ENCODE assay signal across 1 cellular context in the genomic region with DNA sequence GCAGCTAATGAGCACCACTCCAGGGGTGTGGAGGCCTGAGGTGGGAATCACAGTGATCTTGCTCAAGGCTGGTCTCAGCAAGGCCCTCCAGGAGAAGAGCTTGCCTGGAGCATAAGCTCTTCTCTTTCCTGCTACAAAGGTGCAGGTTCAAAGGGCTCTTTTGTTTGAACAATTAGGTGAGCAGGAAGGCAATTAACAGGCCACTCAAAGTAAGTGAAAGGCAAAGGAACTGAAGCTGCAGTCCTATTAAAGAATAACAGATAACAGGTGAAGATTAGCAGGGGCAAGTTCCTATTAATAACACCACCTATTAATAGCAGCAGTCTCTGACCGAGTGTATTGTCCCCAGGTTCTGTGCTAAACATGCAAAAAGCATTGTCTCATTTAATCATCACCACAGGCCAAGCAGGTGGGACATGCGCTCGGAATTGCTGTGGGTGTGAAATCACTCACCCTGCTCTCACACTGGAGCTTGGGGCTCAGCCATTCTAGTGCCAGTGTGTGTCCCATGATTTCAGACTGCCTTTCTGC.
TF ChIP-seq lines count a peak whose summit lies in the region.

No MANE protein-coding gene starts in this region.

TF ChIP-seq in HepG2, 621 proteins besides CTCF, POLR2A, EP300 and RAD21 (continued from another document and continues in another):
- TF ChIP-seq SNAI1 (CRISPR knock-in tag; IDR thresholded peaks at IDR 0.05; ENCODE audit: borderline replicate concordance) (no peak), NR2C2 (CRISPR knock-in tag; IDR thresholded peaks at IDR 0.05; ENCODE audit: borderline replicate concordance) (no peak), ZNF629 (CRISPR knock-in tag; conservative IDR thresholded peaks at IDR 0.05) (no peak), ARHGAP35 (CRISPR knock-in tag; IDR thresholded peaks at IDR 0.05; ENCODE audit: borderline replicate concordance) (no peak), ZNF772 (CRISPR knock-in tag; IDR thresholded peaks at IDR 0.05) (no peak), SIN3A (IDR thresholded peaks at IDR 0.05; ENCODE audit: borderline replicate concordance, low read depth, low read length) (no peak), NCOA1 (CRISPR knock-in tag; IDR thresholded peaks at IDR 0.05) (no peak), ESRRA (CRISPR knock-in tag; IDR thresholded peaks at IDR 0.05; ENCODE audit: low read depth) (no peak), ZNF17 (CRISPR knock-in tag; IDR thresholded peaks at IDR 0.05) (no peak), STAT5B (CRISPR knock-in tag; IDR thresholded peaks at IDR 0.05) (no peak), NFKB2 (CRISPR knock-in tag; IDR thresholded peaks at IDR 0.05; ENCODE audit: borderline replicate concordance) (no peak), RCOR2 (CRISPR knock-in tag; IDR thresholded peaks at IDR 0.05) (no peak; the same call in 1 of the 2 replicates), XBP1 (CRISPR knock-in tag; IDR thresholded peaks at IDR 0.05) (no peak), REPIN1 (CRISPR knock-in tag; IDR thresholded peaks at IDR 0.05; ENCODE audit: borderline replicate concordance, low read depth) (no peak; the same call in 1 of the 2 replicates), ZNF350 (CRISPR knock-in tag; IDR thresholded peaks at IDR 0.05; ENCODE audit: borderline replicate concordance, low read depth) (no peak), ERF (CRISPR knock-in tag; IDR thresholded peaks at IDR 0.05) (0 out of 2 replicates have a peak, but pooled peaks have one; percentile 16), ZSCAN31 (CRISPR knock-in tag; IDR thresholded peaks at IDR 0.05; ENCODE audit: low read depth) (no peak), ZNF773 (CRISPR knock-in tag; IDR thresholded peaks at IDR 0.05; ENCODE audit: borderline replicate concordance) (no peak), ZBTB21 (CRISPR knock-in tag; IDR thresholded peaks at IDR 0.05) (no peak), SOX13 (IDR thresholded peaks at IDR 0.05) (no peak), SOX13 (CRISPR knock-in tag; conservative IDR thresholded peaks at IDR 0.05 in 1 of 2, IDR thresholded peaks at IDR 0.05 in 1 of 2) (peak in 1 of 2 experiments; percentile 78; a peak in 2 of 4 replicates), HOXA9 (CRISPR knock-in tag; IDR thresholded peaks at IDR 0.05; ENCODE audit: borderline replicate concordance) (no peak), ELF3 (CRISPR knock-in tag; IDR thresholded peaks at IDR 0.05) (peak; percentile 47; the same call in 1 of the 2 replicates), SMYD3 (CRISPR knock-in tag; IDR thresholded peaks at IDR 0.05) (no peak), HDAC6 (IDR thresholded peaks at IDR 0.05; ENCODE audit: low read depth, low read length) (no peak), ZNF83 (CRISPR knock-in tag; IDR thresholded peaks at IDR 0.05; ENCODE audit: borderline replicate concordance) (no peak), ZNF720 (CRISPR knock-in tag; IDR thresholded peaks at IDR 0.05) (no peak), KDM4B (CRISPR knock-in tag; IDR thresholded peaks at IDR 0.05) (no peak), RBFOX2 (IDR thresholded peaks at IDR 0.05; ENCODE audit: low read depth, low read length) (no peak), NFE2L2 (IDR thresholded peaks at IDR 0.05; ENCODE audit: low read length) (no peak), ZNF235 (CRISPR knock-in tag; IDR thresholded peaks at IDR 0.05; ENCODE audit: borderline replicate concordance) (no peak), HHEX (CRISPR knock-in tag; IDR thresholded peaks at IDR 0.05) (no peak), PHF5A (CRISPR knock-in tag; IDR thresholded peaks at IDR 0.05; ENCODE audit: low read depth, unreplicated experiment) (no peak), PAX8 (CRISPR knock-in tag; IDR thresholded peaks at IDR 0.05; ENCODE audit: borderline replicate concordance) (no peak), MEF2D (CRISPR knock-in tag; IDR thresholded peaks at IDR 0.05) (peak; percentile 83), KMT2A (CRISPR knock-in tag; IDR thresholded peaks at IDR 0.05) (no peak), ZNF605 (CRISPR knock-in tag; IDR thresholded peaks at IDR 0.05) (0 out of 2 replicates have a peak, but pooled peaks have one; percentile 43)
- TF ChIP-seq, protein P1, sequence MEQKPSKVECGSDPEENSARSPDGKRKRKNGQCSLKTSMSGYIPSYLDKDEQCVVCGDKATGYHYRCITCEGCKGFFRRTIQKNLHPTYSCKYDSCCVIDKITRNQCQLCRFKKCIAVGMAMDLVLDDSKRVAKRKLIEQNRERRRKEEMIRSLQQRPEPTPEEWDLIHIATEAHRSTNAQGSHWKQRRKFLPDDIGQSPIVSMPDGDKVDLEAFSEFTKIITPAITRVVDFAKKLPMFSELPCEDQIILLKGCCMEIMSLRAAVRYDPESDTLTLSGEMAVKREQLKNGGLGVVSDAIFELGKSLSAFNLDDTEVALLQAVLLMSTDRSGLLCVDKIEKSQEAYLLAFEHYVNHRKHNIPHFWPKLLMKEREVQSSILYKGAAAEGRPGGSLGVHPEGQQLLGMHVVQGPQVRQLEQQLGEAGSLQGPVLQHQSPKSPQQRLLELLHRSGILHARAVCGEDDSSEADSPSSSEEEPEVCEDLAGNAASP (CRISPR knock-in tag; IDR thresholded peaks at IDR 0.05; ENCODE audit: borderline replicate concordance): no peak
- TF ChIP-seq, protein P2, sequence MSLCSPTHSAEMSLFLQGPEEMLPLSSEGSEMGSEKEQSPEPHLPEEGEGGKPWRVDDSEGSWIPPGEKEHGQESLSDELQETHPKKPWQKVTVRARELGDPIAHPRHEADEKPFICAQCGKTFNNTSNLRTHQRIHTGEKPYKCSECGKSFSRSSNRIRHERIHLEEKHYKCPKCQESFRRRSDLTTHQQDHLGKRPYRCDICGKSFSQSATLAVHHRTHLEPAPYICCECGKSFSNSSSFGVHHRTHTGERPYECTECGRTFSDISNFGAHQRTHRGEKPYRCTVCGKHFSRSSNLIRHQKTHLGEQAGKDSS (CRISPR knock-in tag; IDR thresholded peaks at IDR 0.05; ENCODE audit: borderline replicate concordance, low read depth): no peak
- TF ChIP-seq, protein P3, sequence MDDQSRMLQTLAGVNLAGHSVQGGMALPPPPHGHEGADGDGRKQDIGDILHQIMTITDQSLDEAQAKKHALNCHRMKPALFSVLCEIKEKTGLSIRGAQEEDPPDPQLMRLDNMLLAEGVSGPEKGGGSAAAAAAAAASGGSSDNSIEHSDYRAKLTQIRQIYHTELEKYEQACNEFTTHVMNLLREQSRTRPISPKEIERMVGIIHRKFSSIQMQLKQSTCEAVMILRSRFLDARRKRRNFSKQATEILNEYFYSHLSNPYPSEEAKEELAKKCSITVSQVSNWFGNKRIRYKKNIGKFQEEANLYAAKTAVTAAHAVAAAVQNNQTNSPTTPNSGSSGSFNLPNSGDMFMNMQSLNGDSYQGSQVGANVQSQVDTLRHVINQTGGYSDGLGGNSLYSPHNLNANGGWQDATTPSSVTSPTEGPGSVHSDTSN (CRISPR knock-in tag; IDR thresholded peaks at IDR 0.05; ENCODE audit: borderline replicate concordance): no peak
- TF ChIP-seq, protein P4, sequence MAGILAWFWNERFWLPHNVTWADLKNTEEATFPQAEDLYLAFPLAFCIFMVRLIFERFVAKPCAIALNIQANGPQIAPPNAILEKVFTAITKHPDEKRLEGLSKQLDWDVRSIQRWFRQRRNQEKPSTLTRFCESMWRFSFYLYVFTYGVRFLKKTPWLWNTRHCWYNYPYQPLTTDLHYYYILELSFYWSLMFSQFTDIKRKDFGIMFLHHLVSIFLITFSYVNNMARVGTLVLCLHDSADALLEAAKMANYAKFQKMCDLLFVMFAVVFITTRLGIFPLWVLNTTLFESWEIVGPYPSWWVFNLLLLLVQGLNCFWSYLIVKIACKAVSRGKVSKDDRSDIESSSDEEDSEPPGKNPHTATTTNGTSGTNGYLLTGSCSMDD (CRISPR knock-in tag; IDR thresholded peaks at IDR 0.05): no peak
- TF ChIP-seq, protein P5, sequence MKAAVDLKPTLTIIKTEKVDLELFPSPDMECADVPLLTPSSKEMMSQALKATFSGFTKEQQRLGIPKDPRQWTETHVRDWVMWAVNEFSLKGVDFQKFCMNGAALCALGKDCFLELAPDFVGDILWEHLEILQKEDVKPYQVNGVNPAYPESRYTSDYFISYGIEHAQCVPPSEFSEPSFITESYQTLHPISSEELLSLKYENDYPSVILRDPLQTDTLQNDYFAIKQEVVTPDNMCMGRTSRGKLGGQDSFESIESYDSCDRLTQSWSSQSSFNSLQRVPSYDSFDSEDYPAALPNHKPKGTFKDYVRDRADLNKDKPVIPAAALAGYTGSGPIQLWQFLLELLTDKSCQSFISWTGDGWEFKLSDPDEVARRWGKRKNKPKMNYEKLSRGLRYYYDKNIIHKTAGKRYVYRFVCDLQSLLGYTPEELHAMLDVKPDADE (CRISPR knock-in tag; IDR thresholded peaks at IDR 0.05): no peak
- TF ChIP-seq, protein P6, sequence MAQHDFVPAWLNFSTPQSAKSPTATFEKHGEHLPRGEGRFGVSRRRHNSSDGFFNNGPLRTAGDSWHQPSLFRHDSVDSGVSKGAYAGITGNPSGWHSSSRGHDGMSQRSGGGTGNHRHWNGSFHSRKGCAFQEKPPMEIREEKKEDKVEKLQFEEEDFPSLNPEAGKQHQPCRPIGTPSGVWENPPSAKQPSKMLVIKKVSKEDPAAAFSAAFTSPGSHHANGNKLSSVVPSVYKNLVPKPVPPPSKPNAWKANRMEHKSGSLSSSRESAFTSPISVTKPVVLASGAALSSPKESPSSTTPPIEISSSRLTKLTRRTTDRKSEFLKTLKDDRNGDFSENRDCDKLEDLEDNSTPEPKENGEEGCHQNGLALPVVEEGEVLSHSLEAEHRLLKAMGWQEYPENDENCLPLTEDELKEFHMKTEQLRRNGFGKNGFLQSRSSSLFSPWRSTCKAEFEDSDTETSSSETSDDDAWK (CRISPR knock-in tag; IDR thresholded peaks at IDR 0.05): no peak
- TF ChIP-seq, protein P7, sequence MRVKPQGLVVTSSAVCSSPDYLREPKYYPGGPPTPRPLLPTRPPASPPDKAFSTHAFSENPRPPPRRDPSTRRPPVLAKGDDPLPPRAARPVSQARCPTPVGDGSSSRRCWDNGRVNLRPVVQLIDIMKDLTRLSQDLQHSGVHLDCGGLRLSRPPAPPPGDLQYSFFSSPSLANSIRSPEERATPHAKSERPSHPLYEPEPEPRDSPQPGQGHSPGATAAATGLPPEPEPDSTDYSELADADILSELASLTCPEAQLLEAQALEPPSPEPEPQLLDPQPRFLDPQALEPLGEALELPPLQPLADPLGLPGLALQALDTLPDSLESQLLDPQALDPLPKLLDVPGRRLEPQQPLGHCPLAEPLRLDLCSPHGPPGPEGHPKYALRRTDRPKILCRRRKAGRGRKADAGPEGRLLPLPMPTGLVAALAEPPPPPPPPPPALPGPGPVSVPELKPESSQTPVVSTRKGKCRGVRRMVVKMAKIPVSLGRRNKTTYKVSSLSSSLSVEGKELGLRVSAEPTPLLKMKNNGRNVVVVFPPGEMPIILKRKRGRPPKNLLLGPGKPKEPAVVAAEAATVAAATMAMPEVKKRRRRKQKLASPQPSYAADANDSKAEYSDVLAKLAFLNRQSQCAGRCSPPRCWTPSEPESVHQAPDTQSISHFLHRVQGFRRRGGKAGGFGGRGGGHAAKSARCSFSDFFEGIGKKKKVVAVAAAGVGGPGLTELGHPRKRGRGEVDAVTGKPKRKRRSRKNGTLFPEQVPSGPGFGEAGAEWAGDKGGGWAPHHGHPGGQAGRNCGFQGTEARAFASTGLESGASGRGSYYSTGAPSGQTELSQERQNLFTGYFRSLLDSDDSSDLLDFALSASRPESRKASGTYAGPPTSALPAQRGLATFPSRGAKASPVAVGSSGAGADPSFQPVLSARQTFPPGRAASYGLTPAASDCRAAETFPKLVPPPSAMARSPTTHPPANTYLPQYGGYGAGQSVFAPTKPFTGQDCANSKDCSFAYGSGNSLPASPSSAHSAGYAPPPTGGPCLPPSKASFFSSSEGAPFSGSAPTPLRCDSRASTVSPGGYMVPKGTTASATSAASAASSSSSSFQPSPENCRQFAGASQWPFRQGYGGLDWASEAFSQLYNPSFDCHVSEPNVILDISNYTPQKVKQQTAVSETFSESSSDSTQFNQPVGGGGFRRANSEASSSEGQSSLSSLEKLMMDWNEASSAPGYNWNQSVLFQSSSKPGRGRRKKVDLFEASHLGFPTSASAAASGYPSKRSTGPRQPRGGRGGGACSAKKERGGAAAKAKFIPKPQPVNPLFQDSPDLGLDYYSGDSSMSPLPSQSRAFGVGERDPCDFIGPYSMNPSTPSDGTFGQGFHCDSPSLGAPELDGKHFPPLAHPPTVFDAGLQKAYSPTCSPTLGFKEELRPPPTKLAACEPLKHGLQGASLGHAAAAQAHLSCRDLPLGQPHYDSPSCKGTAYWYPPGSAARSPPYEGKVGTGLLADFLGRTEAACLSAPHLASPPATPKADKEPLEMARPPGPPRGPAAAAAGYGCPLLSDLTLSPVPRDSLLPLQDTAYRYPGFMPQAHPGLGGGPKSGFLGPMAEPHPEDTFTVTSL (CRISPR knock-in tag; IDR thresholded peaks at IDR 0.05; ENCODE audit: borderline replicate concordance): peak; percentile 61; the same call in 1 of the 2 replicates
- TF ChIP-seq, protein P8, sequence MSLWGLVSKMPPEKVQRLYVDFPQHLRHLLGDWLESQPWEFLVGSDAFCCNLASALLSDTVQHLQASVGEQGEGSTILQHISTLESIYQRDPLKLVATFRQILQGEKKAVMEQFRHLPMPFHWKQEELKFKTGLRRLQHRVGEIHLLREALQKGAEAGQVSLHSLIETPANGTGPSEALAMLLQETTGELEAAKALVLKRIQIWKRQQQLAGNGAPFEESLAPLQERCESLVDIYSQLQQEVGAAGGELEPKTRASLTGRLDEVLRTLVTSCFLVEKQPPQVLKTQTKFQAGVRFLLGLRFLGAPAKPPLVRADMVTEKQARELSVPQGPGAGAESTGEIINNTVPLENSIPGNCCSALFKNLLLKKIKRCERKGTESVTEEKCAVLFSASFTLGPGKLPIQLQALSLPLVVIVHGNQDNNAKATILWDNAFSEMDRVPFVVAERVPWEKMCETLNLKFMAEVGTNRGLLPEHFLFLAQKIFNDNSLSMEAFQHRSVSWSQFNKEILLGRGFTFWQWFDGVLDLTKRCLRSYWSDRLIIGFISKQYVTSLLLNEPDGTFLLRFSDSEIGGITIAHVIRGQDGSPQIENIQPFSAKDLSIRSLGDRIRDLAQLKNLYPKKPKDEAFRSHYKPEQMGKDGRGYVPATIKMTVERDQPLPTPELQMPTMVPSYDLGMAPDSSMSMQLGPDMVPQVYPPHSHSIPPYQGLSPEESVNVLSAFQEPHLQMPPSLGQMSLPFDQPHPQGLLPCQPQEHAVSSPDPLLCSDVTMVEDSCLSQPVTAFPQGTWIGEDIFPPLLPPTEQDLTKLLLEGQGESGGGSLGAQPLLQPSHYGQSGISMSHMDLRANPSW (CRISPR knock-in tag; IDR thresholded peaks at IDR 0.05; ENCODE audit: borderline replicate concordance): no peak
- TF ChIP-seq, protein P9, sequence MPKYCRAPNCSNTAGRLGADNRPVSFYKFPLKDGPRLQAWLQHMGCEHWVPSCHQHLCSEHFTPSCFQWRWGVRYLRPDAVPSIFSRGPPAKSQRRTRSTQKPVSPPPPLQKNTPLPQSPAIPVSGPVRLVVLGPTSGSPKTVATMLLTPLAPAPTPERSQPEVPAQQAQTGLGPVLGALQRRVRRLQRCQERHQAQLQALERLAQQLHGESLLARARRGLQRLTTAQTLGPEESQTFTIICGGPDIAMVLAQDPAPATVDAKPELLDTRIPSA (CRISPR knock-in tag; IDR thresholded peaks at IDR 0.05; ENCODE audit: borderline replicate concordance): no peak
- TF ChIP-seq, protein P10, sequence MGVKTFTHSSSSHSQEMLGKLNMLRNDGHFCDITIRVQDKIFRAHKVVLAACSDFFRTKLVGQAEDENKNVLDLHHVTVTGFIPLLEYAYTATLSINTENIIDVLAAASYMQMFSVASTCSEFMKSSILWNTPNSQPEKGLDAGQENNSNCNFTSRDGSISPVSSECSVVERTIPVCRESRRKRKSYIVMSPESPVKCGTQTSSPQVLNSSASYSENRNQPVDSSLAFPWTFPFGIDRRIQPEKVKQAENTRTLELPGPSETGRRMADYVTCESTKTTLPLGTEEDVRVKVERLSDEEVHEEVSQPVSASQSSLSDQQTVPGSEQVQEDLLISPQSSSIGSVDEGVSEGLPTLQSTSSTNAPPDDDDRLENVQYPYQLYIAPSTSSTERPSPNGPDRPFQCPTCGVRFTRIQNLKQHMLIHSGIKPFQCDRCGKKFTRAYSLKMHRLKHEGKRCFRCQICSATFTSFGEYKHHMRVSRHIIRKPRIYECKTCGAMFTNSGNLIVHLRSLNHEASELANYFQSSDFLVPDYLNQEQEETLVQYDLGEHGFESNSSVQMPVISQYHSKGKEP (CRISPR knock-in tag; IDR thresholded peaks at IDR 0.05): no peak
